8 cellular contexts compared by ENCODE assay signal in genomic region chr1:827221-828063, GRCh38.
DNase-seq lines count a peak whose midpoint lies in the region; ATAC-seq, FAIRE-seq and TF ChIP-seq lines count a peak whose summit lies in the region.
"Not testable (repeated sequence)": the region's sequence is repeated elsewhere in the genome, so short reads cannot be mapped to it uniquely, and the experiment has no call there.

No MANE protein-coding gene starts in this region.

- intact Hi-C loops in heart right ventricle (cut with DNase I), result not testable (repeated sequence)

- peak; percentile 25; the same call in 1 of the 2 replicates for TF ChIP-seq POLR2A in GM12891 (IDR thresholded peaks at IDR 0.05; ENCODE audit: low read depth, low read length)

- H3K36me3 ChIP-seq in heart right ventricle, result peaks cover 0 to 13% (median 0%) of the 10 kb centered on the region in 9 donors

- H3K4me3 ChIP-seq in heart right ventricle, result peak overlapping the region; percentile 44 to 82 (median 66)

- H3K9me3 ChIP-seq in heart right ventricle, result not testable (repeated sequence)

- H3K36me3 Mint-ChIP-seq in activated naive CD8-positive, alpha-beta T cell treated with anti-CD3 and anti-CD28 coated beads, Interleukin-2, amount 50 U/mL, for 24 hours (ENCODE audit: low read depth), result peaks cover 12% of the 10 kb centered on the region
- H3K36me3 Mint-ChIP-seq in type B pancreatic cell, result not testable (repeated sequence)

- H3K4me1 ChIP-seq in heart right ventricle, result peaks cover 0 to 60% (median 18%) of the 10 kb centered on the region in 9 donors

- peak overlapping the region; percentile 92 for H3K27ac Mint-ChIP-seq in activated naive CD8-positive, alpha-beta T cell treated with anti-CD3 and anti-CD28 coated beads, Interleukin-2, amount 50 U/mL, for 24 hours
- H3K27ac Mint-ChIP-seq in type B pancreatic cell, result peak overlapping the region; percentile 94

- WGBS in heart right ventricle, 2 donors, result 1% methylated on average over 56 to 67 of the region's 105 CpGs

- H3K4me3 Mint-ChIP-seq in activated naive CD8-positive, alpha-beta T cell treated with anti-CD3 and anti-CD28 coated beads, Interleukin-2, amount 50 U/mL, for 24 hours, result peak overlapping the region; percentile 95
- H3K4me3 Mint-ChIP-seq in type B pancreatic cell, result peak overlapping the region; percentile 95

- DNase-seq in GM12891 (ENCODE audit: insufficient read length, low spot score), result peak; percentile 65
- peak; percentile 78 for DNase-seq in NCI-H1105 treated with DMSO at 0.1 percent for 48 hours (lab: John Stamatoyannopoulos, UW)
- peak; percentile 59 to 78 for DNase-seq in SW 1271 (lab: John Stamatoyannopoulos, UW)
- DNase-seq in activated naive CD8-positive, alpha-beta T cell treated with anti-CD3 and anti-CD28 coated beads, Interleukin-2, amount 50 U/mL, for 24 hours, result peak; percentile 98
- peak; percentile 97 to 99 for DNase-seq in heart right ventricle
- peak; percentile 92 for DNase-seq in pons (ENCODE audit: low spot score)
- peak; percentile 93 for DNase-seq in type B pancreatic cell (ENCODE audit: extremely low spot score, unreplicated experiment)

- H3K27me3 ChIP-seq in heart right ventricle, result not testable (repeated sequence)

- H3K4me1 Mint-ChIP-seq in activated naive CD8-positive, alpha-beta T cell treated with anti-CD3 and anti-CD28 coated beads, Interleukin-2, amount 50 U/mL, for 24 hours, result peaks cover 28% of the 10 kb centered on the region
- H3K4me1 Mint-ChIP-seq in type B pancreatic cell (ENCODE audit: unreplicated experiment), result peaks cover 27% of the 10 kb centered on the region

- peak; percentile 82 for ATAC-seq in HG02759 (IDR thresholded peaks at IDR 0.05; ENCODE audit: unreplicated experiment)
- ATAC-seq in activated naive CD8-positive, alpha-beta T cell treated with anti-CD3 and anti-CD28 coated beads, Interleukin-2, amount 50 U/mL, for 24 hours, result peak; percentile 83
- ATAC-seq in heart right ventricle, result peak; percentile 94 to 97 (median 96)

- TF ChIP-seq CTCF in heart right ventricle (IDR thresholded peaks at IDR 0.05); type B pancreatic cell (conservative IDR thresholded peaks at IDR 0.05): not testable (repeated sequence)

- peak; percentile 86 for FAIRE-seq in GM12891 (lab: Jason Lieb, UNC)

- not testable (repeated sequence) for H3K9me3 Mint-ChIP-seq in activated naive CD8-positive, alpha-beta T cell treated with anti-CD3 and anti-CD28 coated beads, Interleukin-2, amount 50 U/mL, for 24 hours; type B pancreatic cell

- H3K27ac ChIP-seq in heart right ventricle, result peak overlapping the region; percentile 86 to 99 (median 93)

- not testable (repeated sequence) for H3K27me3 Mint-ChIP-seq in activated naive CD8-positive, alpha-beta T cell treated with anti-CD3 and anti-CD28 coated beads, Interleukin-2, amount 50 U/mL, for 24 hours; type B pancreatic cell

TF ChIP-seq in GM12891, 5 proteins besides CTCF, POLR2A, EP300 and RAD21:
- 0 out of 2 replicates have a peak, but pooled peaks have one; percentile 56 for TF ChIP-seq POLR2AphosphoS5 (IDR thresholded peaks at IDR 0.05; ENCODE audit: low read depth, low read length)

Comparison
In these comparisons a context has a peak if more than half of its experiments do, and no peak if none do; other contexts are left out.
1. Peak in every context shown above with its lines: DNase-seq, ATAC-seq, H3K4me3 ChIP-seq and H3K27ac ChIP-seq.